22 cellular contexts compared by ENCODE assay signal in the genomic region with DNA sequence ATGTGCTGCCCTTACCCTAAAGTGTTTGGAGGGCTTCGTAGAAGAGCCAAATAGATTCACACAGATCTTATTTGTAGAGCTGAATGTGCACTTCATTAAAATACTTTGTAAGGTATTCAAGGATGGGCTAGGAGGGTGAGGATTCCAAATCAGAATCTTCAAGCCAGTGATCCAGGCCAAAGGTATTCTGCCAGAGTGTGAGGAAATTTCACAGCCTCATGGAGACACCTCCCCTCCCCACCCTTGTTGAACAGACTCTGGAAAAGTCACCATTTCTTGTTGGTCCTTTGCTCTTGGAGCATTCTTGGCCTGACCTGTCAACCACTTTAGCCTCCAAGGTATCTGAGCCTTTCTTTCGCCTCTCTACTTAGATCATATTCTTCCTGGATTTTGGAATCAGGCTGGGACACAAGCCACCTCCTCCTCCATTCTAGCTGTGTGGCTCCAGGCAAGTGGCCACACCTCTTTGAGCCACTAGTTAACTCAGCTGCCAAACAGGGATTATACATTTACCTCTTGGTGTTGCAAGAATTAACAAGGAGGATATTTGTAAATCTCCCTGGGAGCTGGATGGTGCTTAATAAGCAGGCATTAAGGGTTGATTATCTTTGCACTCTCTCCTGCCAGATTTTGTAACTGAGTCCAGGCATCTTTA.
DNase-seq lines count a peak whose midpoint lies in the region; ATAC-seq and TF ChIP-seq lines count a peak whose summit lies in the region.
"Had no signal": no experiment of that assay in that cellular context is flagged by ENCODE, and none has a peak within 500 bp of the region (broad histone marks: within the 10 kb centered on the region; RNA-seq: fewer than 3 reads in every experiment).

No MANE protein-coding gene starts in this region.

- intact Hi-C loops in transverse colon (cut with DNase I; ENCODE audit: low total_unique reads), result no loop called here

- 63 to 81% methylated on average over 2 of the region's 2 CpGs for WGBS in lung, 2 donors
- WGBS in transverse colon (ENCODE audit: low coverage in 1 of 2), 2 donors, result 54 to 100% methylated on average over 1 to 2 of the region's 2 CpGs

- no peak for TF ChIP-seq EP300 in transverse colon (IDR thresholded peaks at IDR 0.05; ENCODE audit: low read depth)

- no peaks in the 10 kb centered on the region for H3K4me1 ChIP-seq in lung (ENCODE audit: control insufficient read depth in 2 of 2, insufficient read depth in 2 of 2, low read length in 2 of 2)
- H3K4me1 ChIP-seq in transverse colon, result peaks cover 0 to 21% (median 6%) of the 10 kb centered on the region in 4 donors

- H3K9me3 ChIP-seq in lung (ENCODE audit: control insufficient read depth in 2 of 2, insufficient read depth in 1 of 2, low read length in 1 of 2), result no peaks in the 10 kb centered on the region
- H3K9me3 ChIP-seq in transverse colon, result no peaks in the 10 kb centered on the region
- H3K9me3 ChIP-seq: ovary had no signal

- TF ChIP-seq CTCF in epithelial cell of esophagus (IDR thresholded peaks at IDR 0.05; ENCODE audit: insufficient read depth, low read depth, low read length, missing control alignments) (no peak), lung (IDR thresholded peaks at IDR 0.05; ENCODE audit: control extremely low read depth, extremely low read depth) (no peak), transverse colon (IDR thresholded peaks at IDR 0.05) (no peak)

- H3K27me3 ChIP-seq in lung (ENCODE audit: control insufficient read depth, insufficient read depth), result no peaks in the 10 kb centered on the region
- no peaks in the 10 kb centered on the region for H3K27me3 ChIP-seq in transverse colon
- H3K27me3 ChIP-seq: ovary had no signal

- ATAC-seq in lung (ENCODE audit: insufficient read depth, low FRiP score) (peak; percentile 65), GM19351 (IDR thresholded peaks at IDR 0.05; ENCODE audit: unreplicated experiment) (no peak)

- H3K27ac ChIP-seq in lung (ENCODE audit: low read depth in 1 of 2, low read length in 1 of 2), result no peak overlapping the region
- H3K27ac ChIP-seq in transverse colon, result peak overlapping the region in 3 of 4 donors; percentile 5 to 51 (median 20)
- H3K27ac ChIP-seq: ovary had no signal

- H3K4me3 ChIP-seq in epithelial cell of esophagus (ENCODE audit: low read length) (no peak overlapping the region), lung (no peak overlapping the region), transverse colon (no peak overlapping the region)
- H3K4me3 ChIP-seq: ovary, skin epidermis had no signal

- in situ Hi-C loops in transverse colon (cut with MboI; ENCODE audit: low pct_ligation_motif_present in 1 of 4, low pct_unique_long_range_greater_than_20kb in 1 of 4, low sequenced_read_pairs in 3 of 4), result no loop called here

- H3K36me3 ChIP-seq in lung (ENCODE audit: control insufficient read depth in 2 of 2, insufficient read depth in 2 of 2, low read length in 2 of 2) (no peaks in the 10 kb centered on the region), transverse colon (no peaks in the 10 kb centered on the region)
- H3K36me3 ChIP-seq: ovary had no signal

- no peak for TF ChIP-seq POLR2A in transverse colon (IDR thresholded peaks at IDR 0.05)

- DNase-seq in DMS53 (lab: John Stamatoyannopoulos, UW) (peak; percentile 57), DMS53 treated with DMSO at 0.1 percent for 48 hours (lab: John Stamatoyannopoulos, UW; ENCODE audit: unreplicated experiment) (no peak), epithelial cell of esophagus (ENCODE audit: low read depth) (peak; percentile 51), lung (ENCODE audit: low spot score) (peak; percentile 32), transverse colon (no peak), NCI-H1048 (lab: John Stamatoyannopoulos, UW) (no peak), NCI-H2029 treated with DMSO at 0.1 percent for 48 hours (lab: John Stamatoyannopoulos, UW) (no peak)
- DNase-seq: 8988T; activated CD4-positive, alpha-beta T cell treated with anti-CD3 and anti-CD28 coated beads, Interleukin-2, amount 50 U/mL, for 1 hour; activated naive CD4-positive, alpha-beta T cell; amygdala; C1 segment of cervical spinal cord; DND-41; effector memory CD4-positive, alpha-beta T cell; islet precursor cell; NCI-H2227 treated with DMSO at 0.1 percent for 48 hours; ovary; RPMI8226; stimulated activated CD4-positive, alpha-beta T cell treated with anti-CD3 and anti-CD28 coated beads, Interleukin-4, amount 100 ng/mL, for 24 hours; substantia nigra had no signal

Comparison
In these comparisons a context has a peak if more than half of its experiments do, and no peak if none do; other contexts are left out.
1. DNase-seq: peak in DMS53 (single experiment), epithelial cell of esophagus (single experiment) and lung (single experiment); none in DMS53 treated with DMSO at 0.1 percent for 48 hours (single experiment), transverse colon (single experiment), NCI-H1048 (single experiment) and NCI-H2029 treated with DMSO at 0.1 percent for 48 hours (single experiment).
2. H3K27ac ChIP-seq: peak in transverse colon (3 of 4); none in lung (0 of 2).